In the genomic region with DNA sequence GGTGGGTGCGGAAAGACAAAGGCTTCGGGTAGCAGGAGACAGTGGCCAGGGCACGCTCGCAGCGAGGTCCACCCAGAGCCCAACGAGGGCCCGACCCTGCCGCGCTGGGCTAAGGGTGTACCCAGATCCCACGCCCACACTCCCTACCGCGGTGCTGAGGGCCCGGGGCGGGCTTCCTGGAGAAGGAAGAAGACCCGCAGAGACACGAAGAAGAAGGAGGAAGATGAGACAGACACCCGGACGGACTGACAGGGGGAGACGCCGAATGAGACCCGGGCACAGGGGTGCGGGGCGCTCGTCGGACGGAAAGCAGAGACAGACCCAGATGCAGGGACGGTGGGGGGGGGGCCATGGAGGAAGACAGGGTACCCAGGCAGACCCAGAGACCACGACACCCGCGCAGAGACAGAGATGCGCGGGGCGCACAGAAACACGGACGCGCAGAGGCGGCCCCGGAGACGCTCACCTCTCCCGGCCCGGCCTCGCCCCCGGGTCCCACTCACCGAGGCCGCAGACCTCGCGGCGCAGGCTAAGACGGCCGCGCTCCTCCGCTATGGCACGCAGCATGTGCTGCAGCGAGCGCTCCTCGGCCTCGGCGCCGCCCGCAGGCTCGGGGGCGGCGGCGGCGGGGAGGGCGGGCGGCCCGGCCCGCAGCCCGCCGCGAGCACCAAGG, we compare ENCODE assay signal across 8 cellular contexts. TPM values are rescaled to one million over a fixed set of nuclear protein-coding genes. Genes with fewer than 3 reads are reported as not detected.
DNase-seq lines count a peak whose midpoint lies in the region; ATAC-seq and TF ChIP-seq lines count a peak whose summit lies in the region.

No MANE protein-coding gene starts in this region.

- peak overlapping the region; percentile 20 for H2AFZ ChIP-seq in trophoblast cell (ENCODE audit: insufficient read depth, low read length, poor library complexity)

- peak overlapping the region; percentile 21 for H2BK12ac ChIP-seq in trophoblast cell (ENCODE audit: low read length)

- ATAC-seq in activated T-cell treated with anti-CD3 and anti-CD28 coated beads, Interleukin-2, amount 50 U/mL, for 4 hours: peak; percentile 53 to 58

- H3K4me2 ChIP-seq in trophoblast cell (ENCODE audit: low read length): peak overlapping the region; percentile 90

- H3K9ac ChIP-seq in trophoblast cell (ENCODE audit: low read length): peak overlapping the region; percentile 70

- H3K79me2 ChIP-seq in trophoblast cell (ENCODE audit: control insufficient read depth, insufficient read depth, low read length, poor library complexity): peaks cover 7% of the 10 kb centered on the region

- H3K18ac ChIP-seq in trophoblast cell (ENCODE audit: low read length): peak overlapping the region; percentile 86

- H3K27ac ChIP-seq in trophoblast cell (ENCODE audit: low read depth, low read length): no peak overlapping the region

- peaks cover 2% of the 10 kb centered on the region for H3K9me3 ChIP-seq in trophoblast cell (ENCODE audit: insufficient read depth, low read depth, low read length)

- H3K9me3 Mint-ChIP-seq in activated T-cell treated with anti-CD3 and anti-CD28 coated beads, Interleukin-2, amount 50 U/mL, for 4 hours: no peaks in the 10 kb centered on the region

- no peak for TF ChIP-seq RAD21 in Ishikawa (IDR thresholded peaks at IDR 0.05; ENCODE audit: low read depth)

- peak overlapping the region; percentile 68 for H4K91ac ChIP-seq in trophoblast cell (ENCODE audit: low read depth, low read length)

- H3K4me1 Mint-ChIP-seq in activated T-cell treated with anti-CD3 and anti-CD28 coated beads, Interleukin-2, amount 50 U/mL, for 4 hours (ENCODE audit: low read depth): peaks cover 43% of the 10 kb centered on the region

- H2AK5ac ChIP-seq in trophoblast cell (ENCODE audit: low read length): peak overlapping the region; percentile 35

- TF ChIP-seq CTCF in GM12864 (IDR thresholded peaks at IDR 0.05; ENCODE audit: low read depth, low read length, missing control alignments): no peak

- peak overlapping the region; percentile 87 for H3K4me3 Mint-ChIP-seq in activated T-cell treated with anti-CD3 and anti-CD28 coated beads, Interleukin-2, amount 50 U/mL, for 4 hours

- H3K27me3 Mint-ChIP-seq in activated T-cell treated with anti-CD3 and anti-CD28 coated beads, Interleukin-2, amount 50 U/mL, for 4 hours (ENCODE audit: low read depth): no peaks in the 10 kb centered on the region

- H3K4me1 ChIP-seq in trophoblast cell (ENCODE audit: control insufficient read depth in 1 of 2, insufficient read depth in 2 of 2, low read length in 2 of 2): peaks cover 21 to 25% of the 10 kb centered on the region in 2 experiments

- peaks cover 10 to 21% of the 10 kb centered on the region in 2 experiments for H3K36me3 ChIP-seq in trophoblast cell (ENCODE audit: control insufficient read depth in 1 of 2, insufficient read depth in 2 of 2, low read length in 2 of 2)

- no peak overlapping the region for H3K23ac ChIP-seq in trophoblast cell (ENCODE audit: low read length)

- peaks cover 13% of the 10 kb centered on the region for H3K79me1 ChIP-seq in trophoblast cell (ENCODE audit: low read length)

- H4K8ac ChIP-seq in trophoblast cell (ENCODE audit: low read depth, low read length): no peak overlapping the region

- H3K4me3 ChIP-seq in GM12864 (ENCODE audit: low read depth, low read length) (peak overlapping the region; percentile 61), trophoblast cell (ENCODE audit: low read depth, low read length) (peak overlapping the region; percentile 86)

- H2BK120ac ChIP-seq in trophoblast cell (ENCODE audit: insufficient read depth, low read length, poor library complexity): peak overlapping the region; percentile 53

- H3K27me3 ChIP-seq in trophoblast cell (ENCODE audit: insufficient read depth, low read length): no peaks in the 10 kb centered on the region

- H3K14ac ChIP-seq in trophoblast cell (ENCODE audit: low read length): peak overlapping the region; percentile 61

- H2BK5ac ChIP-seq in trophoblast cell (ENCODE audit: low read depth, low read length, poor library complexity): no peak overlapping the region

- H4K12ac ChIP-seq in trophoblast cell (ENCODE audit: low read depth, low read length): peak overlapping the region; percentile 52

- peak overlapping the region; percentile 19 for H3K4ac ChIP-seq in trophoblast cell (ENCODE audit: low read depth, low read length)

- no peak for DNase-seq in GM12864 (ENCODE audit: low read depth)
- peak; percentile 17 for DNase-seq in activated T-cell treated with anti-CD3 and anti-CD28 coated beads, Interleukin-2, amount 50 U/mL, for 4 hours
- peak; percentile 10 for DNase-seq in glomerular visceral epithelial cell (ENCODE audit: extremely low spot score)
- peak in 1 of 2 donors; percentile 53 for DNase-seq in trophoblast cell
- no peak for DNase-seq in iPS-NIHi11 (ENCODE audit: low spot score)
- DNase-seq in NCI-H524 treated with DMSO at 0.1 percent for 48 hours (lab: John Stamatoyannopoulos, UW): no peak
- no peak for DNase-seq in DMS79 (lab: John Stamatoyannopoulos, UW)

- peaks cover 11% of the 10 kb centered on the region for H3K36me3 Mint-ChIP-seq in activated T-cell treated with anti-CD3 and anti-CD28 coated beads, Interleukin-2, amount 50 U/mL, for 4 hours (ENCODE audit: insufficient read depth)

- WGBS in trophoblast cell (ENCODE audit: extremely low coverage, insufficient coverage, insufficient read length): no CpG with 5 or more reads among the region's 72 CpGs

- TF ChIP-seq EP300 in Ishikawa (IDR thresholded peaks at IDR 0.05; ENCODE audit: borderline replicate concordance): no peak

TF ChIP-seq in Ishikawa, 13 proteins besides CTCF, POLR2A, EP300 and RAD21:
- TF ChIP-seq EGR1 (IDR thresholded peaks at IDR 0.05): no peak
- TF ChIP-seq ZBTB7A (IDR thresholded peaks at IDR 0.05; ENCODE audit: low read depth): 0 out of 2 replicates have a peak, but pooled peaks have one; percentile 58
- no peak for TF ChIP-seq TCF12 (IDR thresholded peaks at IDR 0.05; ENCODE audit: low read depth)
- no peak for TF ChIP-seq TAF1 (IDR thresholded peaks at IDR 0.05; ENCODE audit: low read depth)
- peak; percentile 70; the same call in 1 of the 2 replicates for TF ChIP-seq MAX (IDR thresholded peaks at IDR 0.05)
- TF ChIP-seq YY1 (IDR thresholded peaks at IDR 0.05; ENCODE audit: low read depth): no peak
- no peak for TF ChIP-seq CREB1 (IDR thresholded peaks at IDR 0.05; ENCODE audit: low read depth)

RNA-seq across cellular contexts. Expression of gene KIAA0930, which starts 0.4 kb away (rescaled TPM):
- total RNA-seq in activated T-cell treated with anti-CD3 and anti-CD28 coated beads, Interleukin-2, amount 50 U/mL, for 4 hours: 10 to 100 TPM; 46.8 to 52.6 (median 48.8) TPM
- polyA plus RNA-seq in trophoblast cell (2013): 68.2 and 71.9 TPM in 2 replicates

RNA-seq across cellular contexts. Expression of gene UPK3A, which starts 44.5 kb away (rescaled TPM):
- not detected for total RNA-seq in activated T-cell treated with anti-CD3 and anti-CD28 coated beads, Interleukin-2, amount 50 U/mL, for 4 hours
- polyA plus RNA-seq in trophoblast cell (2013): not detected in 2 replicates

Comparison
In these comparisons a context has a peak if more than half of its experiments do, and no peak if none do; other contexts are left out.
1. DNase-seq: peak in activated T-cell treated with anti-CD3 and anti-CD28 coated beads, Interleukin-2, amount 50 U/mL, for 4 hours (single experiment) and glomerular visceral epithelial cell (single experiment); none in GM12864 (single experiment), iPS-NIHi11 (single experiment), NCI-H524 treated with DMSO at 0.1 percent for 48 hours (single experiment) and DMS79 (single experiment).